Comparison of ENCODE assay signal across 8 cellular contexts in the genomic region with DNA sequence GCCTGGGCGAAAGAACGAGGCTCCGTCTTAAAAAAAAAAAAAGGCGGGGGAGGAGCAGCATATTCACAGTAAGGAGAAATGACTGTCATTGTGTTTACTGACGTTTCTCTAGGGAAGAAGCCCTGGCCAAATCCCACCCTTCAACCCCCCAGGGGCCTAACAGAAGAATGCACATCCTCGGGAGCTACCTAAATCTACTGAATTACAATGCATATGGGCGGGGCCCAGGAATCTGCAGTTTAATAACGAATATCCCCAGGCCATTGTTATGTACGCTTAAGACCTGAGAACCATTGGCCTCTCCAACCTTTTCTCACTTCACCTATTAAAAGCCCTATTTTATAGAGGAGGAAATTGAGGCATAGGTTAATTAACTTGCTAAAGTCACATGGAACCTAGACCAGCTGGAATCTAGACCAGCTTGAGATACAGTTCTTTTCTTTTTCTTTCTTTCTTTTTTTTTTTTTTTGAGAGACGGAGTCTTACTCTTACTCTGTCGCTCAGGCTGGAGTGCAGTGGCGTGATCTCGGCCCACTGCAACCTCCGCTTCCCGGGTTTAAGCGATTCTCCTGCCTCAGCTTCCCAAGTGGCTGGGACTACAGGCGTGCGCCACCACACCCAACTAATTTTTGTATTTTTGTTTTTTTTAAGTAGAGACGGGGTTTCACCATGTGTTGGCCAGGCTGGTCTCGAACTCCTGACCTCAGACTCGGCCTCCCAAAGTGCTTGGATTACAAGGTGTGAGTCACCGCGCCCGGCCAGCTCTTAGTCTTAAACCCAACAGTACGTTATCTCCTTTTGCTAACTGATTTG. TPM values are rescaled to one million over a fixed set of nuclear protein-coding genes. Genes with fewer than 3 reads are reported as not detected.
A peak's percentile ranks its signal among the peaks of the same experiment; 100 is the strongest.
DNase-seq lines count a peak whose midpoint lies in the region; ATAC-seq and TF ChIP-seq lines count a peak whose summit lies in the region.

No MANE protein-coding gene starts in this region.

- DNase-seq in AG10803 (ENCODE audit: low read depth): no peak
- DNase-seq in Karpas-422: no peak
- no peak for DNase-seq in choroid plexus epithelial cell (ENCODE audit: low read depth)
- DNase-seq in nephron progenitor cell: no peak
- no peak for DNase-seq in DMS 273 treated with DMSO at 0.1 percent for 48 hours (lab: John Stamatoyannopoulos, UW)
- no peak for DNase-seq in effector CD4-positive, alpha-beta T cell
- no peak for DNase-seq in posterior vena cava (ENCODE audit: low spot score)

- peak overlapping the region; percentile 83 for H3K9ac ChIP-seq in Karpas-422 (ENCODE audit: low read length)

- peaks cover 43% of the 10 kb centered on the region for H3K79me2 ChIP-seq in Karpas-422 (ENCODE audit: low read length)

- peaks cover 5% of the 10 kb centered on the region for H3K27me3 Mint-ChIP-seq in nephron progenitor cell (ENCODE audit: low read depth, poor library complexity)

- H3K4me1 ChIP-seq in Karpas-422 (ENCODE audit: low read length): peaks cover 16% of the 10 kb centered on the region

- H3K9me3 Mint-ChIP-seq in nephron progenitor cell: peaks cover 10% of the 10 kb centered on the region

- H4K20me1 ChIP-seq in Karpas-422 (ENCODE audit: insufficient read depth, low read depth, low read length): no peaks in the 10 kb centered on the region; the same call in 1 of the 2 replicates

- H3K27ac Mint-ChIP-seq in nephron progenitor cell: no peak overlapping the region

- TF ChIP-seq CTCF in AG10803 (conservative IDR thresholded peaks at IDR 0.05; ENCODE audit: low read length) (no peak), choroid plexus epithelial cell (conservative IDR thresholded peaks at IDR 0.05; ENCODE audit: low read depth, low read length) (no peak), nephron progenitor cell (IDR thresholded peaks at IDR 0.05) (no peak)

- ATAC-seq in esophagus mucosa: no peak

- H3K4me2 ChIP-seq in Karpas-422 (ENCODE audit: low read depth, low read length, poor library complexity, severe bottlenecking): peak overlapping the region; percentile 88

- H3K27ac ChIP-seq in Karpas-422 (ENCODE audit: low read length): no peak overlapping the region; the same call in 1 of the 2 replicates

- H3K4me3 ChIP-seq in AG10803 (ENCODE audit: low read length) (peak overlapping the region; percentile 98), Karpas-422 (ENCODE audit: low read length) (peak overlapping the region; percentile 79), choroid plexus epithelial cell (ENCODE audit: low read depth, low read length) (peak overlapping the region; percentile 98)

- H2AFZ ChIP-seq in Karpas-422 (ENCODE audit: low read length): peak overlapping the region; percentile 100

- H3K4me1 Mint-ChIP-seq in nephron progenitor cell: peaks cover 24% of the 10 kb centered on the region

- intact Hi-C loops in posterior vena cava (cut with DNase I): no loop called here

- H3K9me2 ChIP-seq in Karpas-422 (replicated peaks; ENCODE audit: insufficient read depth, low read length): no peaks in the 10 kb centered on the region

- no peaks in the 10 kb centered on the region for H3K27me3 ChIP-seq in Karpas-422 (ENCODE audit: low read length)

- H3K4me3 Mint-ChIP-seq in nephron progenitor cell: peak overlapping the region; percentile 98

- peaks cover 21% of the 10 kb centered on the region; the same call in 1 of the 2 replicates for H3K36me3 ChIP-seq in Karpas-422 (ENCODE audit: insufficient read depth, low read length)

- H3K36me3 Mint-ChIP-seq in nephron progenitor cell (ENCODE audit: low read depth): peaks cover 26% of the 10 kb centered on the region

- no peaks in the 10 kb centered on the region for H3K9me3 ChIP-seq in Karpas-422 (ENCODE audit: low read length)

RNA-seq across cellular contexts. Expression of gene RIF1, which starts 0.7 kb away (rescaled TPM):
- total RNA-seq in Karpas-422 (2014; rRNA removed; shearing (Covaris generic); ENCODE audit: low replicate concordance): 30.5 and 40.4 TPM in 2 replicates
- 25.0 TPM for total RNA-seq in esophagus mucosa
- 10 to 100 TPM; 31.0 to 40.4 TPM for total RNA-seq in posterior vena cava

RNA-seq across cellular contexts. Expression of gene TNFAIP6, which starts 51.6 kb away (rescaled TPM):
- total RNA-seq in Karpas-422 (2014; rRNA removed; shearing (Covaris generic); ENCODE audit: low replicate concordance): not detected in 2 replicates
- total RNA-seq in esophagus mucosa (0.20 TPM), posterior vena cava (1 to 10 TPM; 2.4 to 4.4 TPM)
